In genomic region chr11:96045622-96046456, GRCh38 we compare ENCODE assay signal across 9 cellular contexts.
DNase-seq lines count a peak whose midpoint lies in the region; ATAC-seq and TF ChIP-seq lines count a peak whose summit lies in the region.
"Had no signal": no experiment of that assay in that cellular context is flagged by ENCODE, and none has a peak within 500 bp of the region (broad histone marks: within the 10 kb centered on the region; RNA-seq: fewer than 3 reads in every experiment).

No MANE protein-coding gene starts in this region.

- H3K27me3 ChIP-seq in layer of hippocampus (ENCODE audit: control insufficient read depth, insufficient read depth, low read length), result no peaks in the 10 kb centered on the region

- H3K27ac Mint-ChIP-seq in chondrocyte (ENCODE audit: unreplicated experiment), result peak overlapping the region; percentile 98

- peak; percentile 31 for DNase-seq in NCI-H1105 treated with DMSO at 0.1 percent for 48 hours (lab: John Stamatoyannopoulos, UW)
- DNase-seq in NCI-H1105 (lab: John Stamatoyannopoulos, UW), result no peak
- DNase-seq in chondrocyte (ENCODE audit: low spot score), result no peak
- DNase-seq in superior temporal gyrus (ENCODE audit: extremely low spot score), result peak; percentile 49
- DNase-seq in Kasumi-1 (lab: John Stamatoyannopoulos, UW), result no peak

- no peak for ATAC-seq in GM21423 (IDR thresholded peaks at IDR 0.05; ENCODE audit: unreplicated experiment)
- no peak for ATAC-seq in HG03175 (IDR thresholded peaks at IDR 0.05; ENCODE audit: unreplicated experiment)

- H3K4me3 Mint-ChIP-seq in chondrocyte (ENCODE audit: unreplicated experiment), result peak overlapping the region; percentile 64

- peaks cover 4% of the 10 kb centered on the region for H3K36me3 Mint-ChIP-seq in chondrocyte (ENCODE audit: low read depth)

- H3K27ac ChIP-seq in layer of hippocampus (ENCODE audit: low read depth, low read length), result peak overlapping the region; percentile 24
- H3K27ac ChIP-seq: 22Rv1 had no signal

- peaks cover 29% of the 10 kb centered on the region for H3K4me1 Mint-ChIP-seq in chondrocyte (ENCODE audit: low read depth)

- H3K27me3 Mint-ChIP-seq in chondrocyte (ENCODE audit: low read depth), result no peaks in the 10 kb centered on the region

- peak; percentile 80 for TF ChIP-seq CTCF in chondrocyte (IDR thresholded peaks at IDR 0.05)

- no peaks in the 10 kb centered on the region for H3K9me3 Mint-ChIP-seq in chondrocyte (ENCODE audit: low read depth)

Comparison
In these comparisons a context has a peak if more than half of its experiments do, and no peak if none do; other contexts are left out.
1. DNase-seq: peak in NCI-H1105 treated with DMSO at 0.1 percent for 48 hours (single experiment) and superior temporal gyrus (single experiment); none in NCI-H1105 (single experiment), chondrocyte (single experiment) and Kasumi-1 (0 of 2).